Comparison of ENCODE assay signal across 2 cellular contexts in the genomic region with DNA sequence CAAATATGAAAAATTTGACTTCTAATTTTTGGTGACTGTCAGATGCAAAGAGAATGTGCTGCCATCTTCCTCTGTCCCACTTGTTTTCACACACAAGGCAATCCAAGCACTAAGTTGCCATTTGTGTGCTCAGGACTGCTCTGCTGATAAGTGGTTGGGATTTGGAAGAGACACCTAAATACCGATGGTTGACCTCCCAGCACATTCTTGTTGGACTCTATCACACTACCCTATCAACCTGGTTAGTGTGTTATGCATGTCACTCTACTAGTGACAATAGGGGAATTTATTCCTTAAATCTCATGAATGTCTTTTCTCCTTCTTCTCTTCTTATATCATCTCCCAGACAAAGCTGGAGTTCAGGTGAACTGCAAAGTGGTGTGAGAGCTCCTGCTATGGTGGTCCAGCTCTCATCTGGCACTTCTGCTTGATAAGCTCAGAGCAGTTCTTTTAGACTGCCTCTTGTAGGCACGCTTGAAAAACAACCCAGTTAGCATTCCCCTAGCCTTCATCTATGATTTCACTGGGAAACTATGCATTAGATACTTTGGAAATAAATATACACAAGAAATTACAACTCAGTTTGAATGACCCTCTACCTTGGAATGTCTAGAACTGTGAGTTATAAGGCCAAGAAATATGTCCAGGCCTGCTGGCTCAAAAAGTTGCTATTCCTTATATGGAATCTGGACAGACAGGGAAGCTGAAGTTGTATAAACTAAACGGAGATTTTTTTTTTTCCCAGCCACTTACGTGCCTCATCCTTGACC.
TF ChIP-seq lines count a peak whose summit lies in the region.

No MANE protein-coding gene starts in this region.

TF ChIP-seq in liver, 16 proteins besides CTCF, POLR2A, EP300 and RAD21 (continued from another document):
- TF ChIP-seq EGR1 (IDR thresholded peaks at IDR 0.05; ENCODE audit: low read depth in 2 of 2) (no peak), HNF4G (IDR thresholded peaks at IDR 0.05) (no peak)

TF ChIP-seq in HepG2, 621 proteins besides CTCF, POLR2A, EP300 and RAD21 (continued from another document):
- no peak for TF ChIP-seq ZBTB7A (CRISPR knock-in tag; IDR thresholded peaks at IDR 0.05)
- TF ChIP-seq REPIN1 (CRISPR knock-in tag; IDR thresholded peaks at IDR 0.05; ENCODE audit: borderline replicate concordance, low read depth) = no peak
- TF ChIP-seq, protein P1, sequence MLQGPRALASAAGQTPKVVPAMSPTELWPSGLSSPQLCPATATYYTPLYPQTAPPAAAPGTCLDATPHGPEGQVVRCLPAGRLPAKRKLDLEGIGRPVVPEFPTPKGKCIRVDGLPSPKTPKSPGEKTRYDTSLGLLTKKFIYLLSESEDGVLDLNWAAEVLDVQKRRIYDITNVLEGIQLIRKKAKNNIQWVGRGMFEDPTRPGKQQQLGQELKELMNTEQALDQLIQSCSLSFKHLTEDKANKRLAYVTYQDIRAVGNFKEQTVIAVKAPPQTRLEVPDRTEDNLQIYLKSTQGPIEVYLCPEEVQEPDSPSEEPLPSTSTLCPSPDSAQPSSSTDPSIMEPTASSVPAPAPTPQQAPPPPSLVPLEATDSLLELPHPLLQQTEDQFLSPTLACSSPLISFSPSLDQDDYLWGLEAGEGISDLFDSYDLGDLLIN (CRISPR knock-in tag; IDR thresholded peaks at IDR 0.05; ENCODE audit: borderline replicate concordance) = no peak
- TF ChIP-seq PHB2 (IDR thresholded peaks at IDR 0.05; ENCODE audit: partially characterized antibody) = no peak
- TF ChIP-seq ZFAT (CRISPR knock-in tag; conservative IDR thresholded peaks at IDR 0.05) = no peak
- TF ChIP-seq ZNF124 (CRISPR knock-in tag; IDR thresholded peaks at IDR 0.05) = no peak
- TF ChIP-seq ZNF616 (CRISPR knock-in tag; IDR thresholded peaks at IDR 0.05; ENCODE audit: low read depth) = no peak
- no peak for TF ChIP-seq ZNF577 (CRISPR knock-in tag; IDR thresholded peaks at IDR 0.05; ENCODE audit: borderline replicate concordance, low read depth)
